Comparison of ENCODE assay signal across 34 cellular contexts in the genomic region with DNA sequence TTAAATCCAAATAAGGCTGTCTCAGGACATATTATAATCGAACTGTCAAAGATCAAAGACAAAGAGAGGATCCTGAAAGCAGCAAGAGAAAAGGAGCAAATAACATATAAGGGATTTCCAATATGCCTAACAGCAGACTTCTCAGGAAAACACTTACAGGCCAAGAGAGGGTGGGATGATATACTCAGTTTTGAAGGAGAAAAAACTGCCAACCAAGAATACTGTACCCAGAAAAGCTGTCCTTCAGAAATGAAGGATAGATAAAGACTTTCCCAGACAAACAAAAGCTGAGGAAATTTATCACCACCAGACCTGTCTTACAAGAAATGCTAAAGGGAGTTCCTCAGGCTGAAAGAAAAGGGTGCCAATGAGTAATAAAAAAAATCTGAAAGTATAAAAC.
"Had no signal": no experiment of that assay in that cellular context is flagged by ENCODE, and none has a peak within 500 bp of the region (broad histone marks: within the 10 kb centered on the region; RNA-seq: fewer than 3 reads in every experiment).

No MANE protein-coding gene starts in this region.

- H3K36me3 ChIP-seq: MG63 had no signal

- DNase-seq: Karpas-422, Kasumi-1, MG63, MM.1S, MV-4-11, NCI-H1048, NCI-H1092, NCI-H1092 treated with DMSO at 0.1 percent for 48 hours, NCI-H1105, NCI-H1105 treated with DMSO at 0.1 percent for 48 hours, NCI-H1417, NCI-H1417 treated with DMSO at 0.1 percent for 48 hours, NCI-H1436, NCI-H1436 treated with DMSO at 0.1 percent for 48 hours, NCI-H146, NCI-H1694, NCI-H1694 treated with DMSO at 0.1 percent for 48 hours, NCI-H187, NCI-H187 treated with DMSO at 0.1 percent for 48 hours, NCI-H1930, NCI-H2029, NCI-H2029 treated with DMSO at 0.1 percent for 48 hours, NCI-H2081, NCI-H2081 treated with DMSO at 0.1 percent for 48 hours, NCI-H2107, NCI-H2171, NCI-H2171 treated with DMSO at 0.1 percent for 48 hours, NCI-H2227 treated with DMSO at 0.1 percent for 48 hours, NCI-H226, NCI-H345, NCI-H446, NCI-H446 treated with DMSO at 0.1 percent for 48 hours, NCI-H510A, NCI-H510A treated with DMSO at 0.1 percent for 48 hours had no signal

- H3K4me3 ChIP-seq: MG63 had no signal
